In the genomic region with DNA sequence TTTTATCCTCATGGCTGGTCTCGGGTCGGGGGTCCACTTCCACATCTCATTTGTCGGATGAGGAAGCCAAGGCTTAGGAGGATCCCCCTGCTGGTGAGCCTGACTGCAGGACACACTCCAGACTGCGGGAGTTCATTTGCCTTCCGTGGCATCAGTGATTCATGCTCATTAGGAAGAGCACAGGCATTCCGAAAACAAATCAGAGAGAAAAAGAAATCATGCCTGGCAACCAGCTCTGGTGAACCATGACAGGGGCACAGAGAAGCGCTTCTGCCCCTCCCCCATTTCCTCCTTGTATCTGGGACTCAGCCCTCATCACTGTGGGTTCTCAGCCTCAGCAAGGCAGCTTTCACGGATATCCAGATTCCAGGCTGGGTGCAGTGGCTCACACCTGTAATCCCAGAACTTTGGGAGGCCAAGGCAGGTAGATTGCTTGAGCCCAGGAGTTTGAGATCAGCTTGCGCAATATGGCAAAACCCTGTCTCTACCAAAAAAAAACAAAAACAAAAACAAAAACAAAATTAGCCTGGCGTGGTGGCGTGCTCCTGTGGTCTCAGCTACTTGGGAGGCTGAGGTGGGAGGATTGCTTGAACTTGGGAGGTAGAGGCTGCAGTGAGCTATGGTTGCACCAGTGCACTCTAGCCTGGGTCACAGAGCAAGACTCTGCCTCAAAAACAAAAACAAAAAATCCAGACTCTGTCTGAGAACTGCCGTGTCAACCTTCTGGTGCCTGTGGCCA, we compare ENCODE assay signal across 8 cellular contexts. TPM values are rescaled to one million over a fixed set of nuclear protein-coding genes. Genes with fewer than 3 reads are reported as not detected.
DNase-seq lines count a peak whose midpoint lies in the region; ATAC-seq and TF ChIP-seq lines count a peak whose summit lies in the region.

No MANE protein-coding gene starts in this region.

- H3K4me1 Mint-ChIP-seq in progenitor cell of endocrine pancreas (ENCODE audit: low read depth), result peaks cover 21% of the 10 kb centered on the region

- H3K4me3 ChIP-seq in esophagus muscularis mucosa, result no peak overlapping the region

- H3K9me3 Mint-ChIP-seq in progenitor cell of endocrine pancreas (ENCODE audit: low read depth), result no peaks in the 10 kb centered on the region

- no peaks in the 10 kb centered on the region for H3K27me3 Mint-ChIP-seq in progenitor cell of endocrine pancreas

- no peak for DNase-seq in activated CD4-positive, CD25-positive, alpha-beta regulatory T cell treated with anti-CD3 and anti-CD28 coated beads, Interleukin-2, amount 50 U/mL, for 72 hours
- DNase-seq in LHCN-M2 (ENCODE audit: low read depth) (peak; percentile 95), activated T-cell treated with anti-CD3 and anti-CD28 coated beads for 1 hour (ENCODE audit: low read depth) (peak; percentile 44), esophagus muscularis mucosa (ENCODE audit: extremely low spot score) (no peak), progenitor cell of endocrine pancreas (ENCODE audit: low spot score, unreplicated experiment) (no peak)

- no peak for TF ChIP-seq EP300 in esophagus muscularis mucosa (IDR thresholded peaks at IDR 0.05)

- H3K36me3 Mint-ChIP-seq in progenitor cell of endocrine pancreas (ENCODE audit: insufficient read depth), result no peaks in the 10 kb centered on the region

- no peak for TF ChIP-seq POLR2A in esophagus muscularis mucosa (IDR thresholded peaks at IDR 0.05; ENCODE audit: low read depth)

- H3K36me3 ChIP-seq in esophagus muscularis mucosa, result no peaks in the 10 kb centered on the region

- 73% methylated on average over 12 of the region's 12 CpGs for WGBS in esophagus muscularis mucosa

- H3K27ac Mint-ChIP-seq in progenitor cell of endocrine pancreas, result peak overlapping the region; percentile 84

- no peaks in the 10 kb centered on the region for H3K27me3 ChIP-seq in esophagus muscularis mucosa

- intact Hi-C loops in esophagus muscularis mucosa (cut with DNase I), result no loop called here

- H3K27ac ChIP-seq in esophagus muscularis mucosa (replicated peaks in 1 of 4), result peak overlapping the region; percentile 86 to 90 (median 88)

- peak in 2 of 3 experiments; percentile 12 to 42 for TF ChIP-seq CTCF in esophagus muscularis mucosa (IDR thresholded peaks at IDR 0.05)
- peak; percentile 30 for TF ChIP-seq CTCF in progenitor cell of endocrine pancreas (IDR thresholded peaks at IDR 0.05; ENCODE audit: unreplicated experiment)

- no peak overlapping the region for H3K4me3 Mint-ChIP-seq in progenitor cell of endocrine pancreas (ENCODE audit: low read depth)

- peak; percentile 7 to 29 for ATAC-seq in activated CD4-positive, CD25-positive, alpha-beta regulatory T cell treated with anti-CD3 and anti-CD28 coated beads, Interleukin-2, amount 50 U/mL, for 24 hours
- ATAC-seq in HG03565 (IDR thresholded peaks at IDR 0.05; ENCODE audit: unreplicated experiment) (no peak), HG03159 (IDR thresholded peaks at IDR 0.05; ENCODE audit: unreplicated experiment) (no peak)

- peaks cover 75 to 83% (median 77%) of the 10 kb centered on the region in 4 donors for H3K4me1 ChIP-seq in esophagus muscularis mucosa

- H3K9me3 ChIP-seq in esophagus muscularis mucosa, result no peaks in the 10 kb centered on the region

RNA-seq across cellular contexts. Expression of a gene that starts 28.4 kb away (rescaled TPM):
- total RNA-seq in LHCN-M2 (2014; rRNA removed) (5.9 and 7.6 TPM in 2 replicates), esophagus muscularis mucosa (1 to 10 TPM; 2.5 to 3.2 (median 2.8) TPM), progenitor cell of endocrine pancreas (0.36 and 0.40 TPM in 2 replicates)
- 2.0 TPM for polyA plus RNA-seq in LHCN-M2 (2012)

RNA-seq across cellular contexts. Expression of a gene that starts 51.5 kb away (rescaled TPM):
- 26.9 and 28.4 TPM in 2 replicates for total RNA-seq in LHCN-M2 (2014; rRNA removed)
- polyA plus RNA-seq in LHCN-M2 (2012), result 14.6 TPM
- 10 to 100 TPM; 17.6 to 29.5 (median 22.2) TPM for total RNA-seq in esophagus muscularis mucosa
- 70.3 and 72.5 TPM in 2 replicates for total RNA-seq in progenitor cell of endocrine pancreas

RNA-seq across cellular contexts. Expression of a gene that starts 55.1 kb away (rescaled TPM):
- 11.4 and 12.9 TPM in 2 replicates for total RNA-seq in LHCN-M2 (2014; rRNA removed)
- polyA plus RNA-seq in LHCN-M2 (2012), result 21.0 TPM
- 10 to 100 TPM; 15.0 to 24.6 (median 16.7) TPM for total RNA-seq in esophagus muscularis mucosa
- total RNA-seq in progenitor cell of endocrine pancreas, result 34.5 and 35.5 TPM in 2 replicates

Comparison
In these comparisons a context has a peak if more than half of its experiments do, and no peak if none do; other contexts are left out.
1. ATAC-seq: peak in activated CD4-positive, CD25-positive, alpha-beta regulatory T cell treated with anti-CD3 and anti-CD28 coated beads, Interleukin-2, amount 50 U/mL, for 24 hours (2 of 2); none in HG03565 (single experiment) and HG03159 (single experiment).
2. DNase-seq: peak in LHCN-M2 (single experiment) and activated T-cell treated with anti-CD3 and anti-CD28 coated beads for 1 hour (single experiment); none in activated CD4-positive, CD25-positive, alpha-beta regulatory T cell treated with anti-CD3 and anti-CD28 coated beads, Interleukin-2, amount 50 U/mL, for 72 hours (single experiment), esophagus muscularis mucosa (single experiment) and progenitor cell of endocrine pancreas (single experiment).